In the genomic region with DNA sequence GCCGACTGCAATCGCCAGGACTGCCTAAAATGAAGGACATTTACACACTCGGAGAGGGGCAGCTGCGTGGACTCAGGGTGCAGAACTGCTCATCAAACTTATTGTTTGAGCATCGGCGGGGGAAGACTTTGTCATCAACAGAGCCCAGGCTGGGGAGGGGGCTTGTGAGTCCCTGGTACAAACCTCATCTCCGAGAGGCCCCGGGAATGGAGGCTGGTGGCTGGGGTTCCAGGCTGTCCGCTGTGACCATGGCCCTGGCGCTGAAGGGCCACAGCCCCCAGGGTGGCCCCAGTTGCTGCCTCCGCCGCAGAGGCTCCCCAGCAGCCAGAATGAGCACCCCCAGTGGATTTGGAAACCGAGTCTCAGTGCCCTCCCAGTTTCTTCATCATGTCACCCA, we compare ENCODE assay signal across 19 cellular contexts. TPM values are rescaled to one million over a fixed set of nuclear protein-coding genes. Genes with fewer than 3 reads are reported as not detected.
DNase-seq lines count a peak whose midpoint lies in the region; ATAC-seq and TF ChIP-seq lines count a peak whose summit lies in the region.
"Had no signal": no experiment of that assay in that cellular context is flagged by ENCODE, and none has a peak within 500 bp of the region (broad histone marks: within the 10 kb centered on the region; RNA-seq: fewer than 3 reads in every experiment).

No MANE protein-coding gene starts in this region.

- no peak for ATAC-seq in lower lobe of right lung
- ATAC-seq: activated T-helper 17 cell treated with anti-CD3 and anti-CD28 coated beads, Interleukin-2, amount 50 U/mL, for 72 hours had no signal

- 56 to 86% methylated on average over 4 to 11 of the region's 13 CpGs for WGBS in esophagus squamous epithelium, 2 donors
- WGBS in spleen, 5 donors: 84 to 97% (median 93%) methylated on average over 10 to 13 of the region's 13 CpGs

- no peak overlapping the region for H3K4me3 ChIP-seq in esophagus squamous epithelium
- no peak overlapping the region for H3K4me3 ChIP-seq in lower lobe of right lung
- no peak overlapping the region for H3K4me3 ChIP-seq in spleen
- H3K4me3 ChIP-seq in foreskin fibroblast (ENCODE audit: low read depth in 1 of 2, low read length in 2 of 2): no peak overlapping the region
- H3K4me3 ChIP-seq: transverse colon had no signal

- TF ChIP-seq CTCF in VCaP (conservative IDR thresholded peaks at IDR 0.05) (no peak), esophagus squamous epithelium (IDR thresholded peaks at IDR 0.05) (no peak), lower lobe of right lung (IDR thresholded peaks at IDR 0.05) (no peak), spleen (IDR thresholded peaks at IDR 0.05 in 8 of 11, conservative IDR thresholded peaks at IDR 0.05 in 3 of 11) (no peak), foreskin fibroblast (IDR thresholded peaks at IDR 0.05; ENCODE audit: low read depth, low read length) (no peak)

- H3K36me3 ChIP-seq in esophagus squamous epithelium: no peaks in the 10 kb centered on the region
- H3K36me3 ChIP-seq in lower lobe of right lung: no peaks in the 10 kb centered on the region
- no peaks in the 10 kb centered on the region for H3K36me3 ChIP-seq in spleen
- H3K36me3 ChIP-seq: transverse colon had no signal

- peak overlapping the region; percentile 79 for H3K27ac ChIP-seq in VCaP
- H3K27ac ChIP-seq in esophagus squamous epithelium: peak overlapping the region in 3 of 4 donors; percentile 74 to 85 (median 77)
- H3K27ac ChIP-seq in lower lobe of right lung: no peak overlapping the region
- no peak overlapping the region for H3K27ac ChIP-seq in spleen

- H3K27me3 ChIP-seq in esophagus squamous epithelium (no peaks in the 10 kb centered on the region), lower lobe of right lung (ENCODE audit: low read depth) (no peaks in the 10 kb centered on the region), spleen (replicated peaks in 1 of 7) (no peaks in the 10 kb centered on the region)
- H3K27me3 ChIP-seq: transverse colon had no signal

- no peak for DNase-seq in esophagus squamous epithelium (lab: John Stamatoyannopoulos, UW)
- peak; percentile 36 for DNase-seq in lower lobe of right lung
- DNase-seq in spleen: peak; percentile 63
- DNase-seq in foreskin fibroblast: no peak
- DNase-seq in NCI-H146 treated with DMSO at 0.1 percent for 48 hours (lab: John Stamatoyannopoulos, UW; ENCODE audit: unreplicated experiment): no peak
- DNase-seq in DMS153 treated with DMSO at 0.1 percent for 48 hours (lab: John Stamatoyannopoulos, UW; ENCODE audit: unreplicated experiment): no peak
- no peak for DNase-seq in kidney tubule cell (ENCODE audit: low spot score)
- DNase-seq: activated CD4-positive, CD25-positive, alpha-beta regulatory T cell treated with anti-CD3 and anti-CD28 coated beads, Interleukin-2, amount 50 U/mL, for 72 hours; central memory CD4-positive, alpha-beta T cell; immature natural killer cell; KBM-7; naive B cell; NCI-H2081 treated with DMSO at 0.1 percent for 48 hours; T1000; transverse colon had no signal

- H3K4me1 ChIP-seq in esophagus squamous epithelium (peaks cover 15 to 56% (median 18%) of the 10 kb centered on the region in 3 donors), lower lobe of right lung (peaks cover 10% of the 10 kb centered on the region), spleen (peaks cover 0 to 14% (median 5%) of the 10 kb centered on the region in 6 donors)

- intact Hi-C loops in esophagus squamous epithelium (cut with DNase I) (no loop called here), lower lobe of right lung (cut with DNase I) (no loop called here), spleen (cut with DNase I; ENCODE audit: low total_unique reads) (no loop called here)

- peaks cover 0 to 10% (median 0%) of the 10 kb centered on the region in 3 donors for H3K9me3 ChIP-seq in esophagus squamous epithelium
- H3K9me3 ChIP-seq in lower lobe of right lung: no peaks in the 10 kb centered on the region
- peaks cover 0 to 11% (median 7%) of the 10 kb centered on the region in 8 donors for H3K9me3 ChIP-seq in spleen
- H3K9me3 ChIP-seq: transverse colon had no signal

- TF ChIP-seq POLR2A in esophagus squamous epithelium (IDR thresholded peaks at IDR 0.05) (no peak), spleen (IDR thresholded peaks at IDR 0.05) (no peak)

RNA-seq across cellular contexts. Expression of a gene that starts 46.1 kb away (rescaled TPM):
- total RNA-seq in esophagus squamous epithelium (not detected), lower lobe of right lung (248 TPM), spleen (100 to 1,000 TPM in 4 of 7 donors, not detected in 3; 223 to 404 (median 271) TPM)
- polyA plus RNA-seq in spleen: not detected
- total RNA-seq: NCI-H460, pulmonary artery endothelial cell, transverse colon had no signal
- polyA plus RNA-seq: immature natural killer cell had no signal

Comparison
In these comparisons a context has a peak if more than half of its experiments do, and no peak if none do; other contexts are left out.
1. H3K27ac ChIP-seq: peak in VCaP (single experiment) and esophagus squamous epithelium (3 of 4); none in lower lobe of right lung (single experiment) and spleen (0 of 8).
2. DNase-seq: peak in lower lobe of right lung (single experiment) and spleen (single experiment); none in esophagus squamous epithelium (single experiment), foreskin fibroblast (0 of 2), NCI-H146 treated with DMSO at 0.1 percent for 48 hours (single experiment), DMS153 treated with DMSO at 0.1 percent for 48 hours (single experiment) and kidney tubule cell (single experiment).